12 cellular contexts compared by ENCODE assay signal in genomic region chr2:240368746-240369724, GRCh38.
A peak's percentile ranks its signal among the peaks of the same experiment; 100 is the strongest.
DNase-seq lines count a peak whose midpoint lies in the region; ATAC-seq and TF ChIP-seq lines count a peak whose summit lies in the region.
"Had no signal": no experiment of that assay in that cellular context is flagged by ENCODE, and none has a peak within 500 bp of the region (broad histone marks: within the 10 kb centered on the region; RNA-seq: fewer than 3 reads in every experiment).

No MANE protein-coding gene starts in this region.

- intact Hi-C loops in PC-9 (cut with micrococcal nuclease; ENCODE audit: unreplicated experiment): no loop called here
- intact Hi-C loops in left cardiac atrium (cut with DNase I): no loop called here

- H3K27ac ChIP-seq in AG04450 (ENCODE audit: low read depth, low read length): peak overlapping the region; percentile 97
- peak overlapping the region; percentile 83 for H3K27ac ChIP-seq in PC-9
- H3K27ac ChIP-seq in parathyroid adenoma: no peak overlapping the region

- no peaks in the 10 kb centered on the region; the same call in 1 of the 2 replicates for H3K9me3 ChIP-seq in AG04450 (ENCODE audit: control insufficient read depth, insufficient read depth, low read length)
- no peaks in the 10 kb centered on the region for H3K9me3 ChIP-seq in PC-9 (ENCODE audit: insufficient read depth, low read depth)
- H3K9me3 ChIP-seq in parathyroid adenoma (ENCODE audit: control insufficient read depth, low read length): no peaks in the 10 kb centered on the region

- peaks cover 33% of the 10 kb centered on the region for H3F3A ChIP-seq in PC-9 (ENCODE audit: insufficient read depth, low read depth)

- H3K79me2 ChIP-seq in PC-9 (ENCODE audit: low read depth) (no peaks in the 10 kb centered on the region), parathyroid adenoma (no peaks in the 10 kb centered on the region)

- peak in 1 of 2 donors; percentile 15 for ATAC-seq in left cardiac atrium
- no peak for ATAC-seq in effector memory CD8-positive, alpha-beta T cell (replicated peaks)
- ATAC-seq: stimulated activated memory B cell treated with anti-CD40 and anti-IgM and Interleukin-4, amounts not matched to agents 10 μg/mL and 1 μg/mL and 100 μg/mL, for 72 hours had no signal

- no peaks in the 10 kb centered on the region for H3K9me3 Mint-ChIP-seq in effector memory CD8-positive, alpha-beta T cell
- H3K9me3 Mint-ChIP-seq in progenitor cell of endocrine pancreas (ENCODE audit: low read depth): no peaks in the 10 kb centered on the region
- H3K9me3 Mint-ChIP-seq: mesothelial cell of epicardium; stimulated activated memory B cell treated with anti-CD40 and anti-IgM and Interleukin-4, amounts not matched to agents 10 μg/mL and 1 μg/mL and 100 μg/mL, for 72 hours had no signal

- no peaks in the 10 kb centered on the region for H4K20me1 ChIP-seq in PC-9 (ENCODE audit: insufficient read depth)

- H3K4me3 ChIP-seq in AG04450 (ENCODE audit: low read depth, low read length): no peak overlapping the region
- peak overlapping the region; percentile 36; the same call in 1 of the 2 replicates for H3K4me3 ChIP-seq in PC-9
- no peak overlapping the region for H3K4me3 ChIP-seq in parathyroid adenoma (ENCODE audit: low read depth, low read length)

- TF ChIP-seq CTCF in AG04450 (IDR thresholded peaks at IDR 0.05; ENCODE audit: low read depth, low read length): no peak
- TF ChIP-seq CTCF in PC-9 (conservative IDR thresholded peaks at IDR 0.05): no peak
- TF ChIP-seq CTCF in parathyroid adenoma (IDR thresholded peaks at IDR 0.05): no peak
- TF ChIP-seq CTCF in progenitor cell of endocrine pancreas (IDR thresholded peaks at IDR 0.05; ENCODE audit: unreplicated experiment): no peak

- no peaks in the 10 kb centered on the region for H3K27me3 ChIP-seq in AG04450 (ENCODE audit: control insufficient read depth, insufficient read depth, low read length)
- H3K27me3 ChIP-seq in PC-9 (ENCODE audit: insufficient read depth, low read depth): no peaks in the 10 kb centered on the region
- no peaks in the 10 kb centered on the region for H3K27me3 ChIP-seq in parathyroid adenoma (ENCODE audit: control insufficient read depth, insufficient read depth, low read length)

- H3K4me1 ChIP-seq in PC-9 (replicated peaks; ENCODE audit: insufficient read depth): peaks cover 49% of the 10 kb centered on the region
- H3K4me1 ChIP-seq in parathyroid adenoma: peaks cover 19% of the 10 kb centered on the region

- DNase-seq in AG04450 (ENCODE audit: low read depth, low spot score) (no peak), PC-9 (peak; percentile 84 to 97), left cardiac atrium (peak; percentile 27), HCEC 1CT (no peak), NOMO-1 treated with DMSO at 0.1 percent for 48 hours (lab: John Stamatoyannopoulos, UW; ENCODE audit: unreplicated experiment) (no peak), progenitor cell of endocrine pancreas (ENCODE audit: low spot score, unreplicated experiment) (no peak)
- DNase-seq in effector memory CD8-positive, alpha-beta T cell: no peak
- DNase-seq: AML-193, GOT3 had no signal

- CTCF ChIA-PET in AG04450 (lab: Charles Lee): no interaction called here
- CTCF ChIA-PET in PC-9 (lab: Charles Lee): interaction anchor here (0.8 to 1.7 kb wide), 3 partner anchors 19 to 136 kb away, joined by 4 to 21 read pairs (median 19); no protein-coding TSS in a partner anchor

- no TSS peak for BruUV-seq in PC-9 (replicated peaks; lab: Mats Ljungman, UMichigan)

- H3K9ac ChIP-seq in parathyroid adenoma: no peak overlapping the region

- H3K36me3 ChIP-seq in PC-9 (ENCODE audit: low read depth) (no peaks in the 10 kb centered on the region), parathyroid adenoma (ENCODE audit: control insufficient read depth, insufficient read depth, low read length) (no peaks in the 10 kb centered on the region)

- no peak overlapping the region for H3K4me3 Mint-ChIP-seq in effector memory CD8-positive, alpha-beta T cell
- H3K4me3 Mint-ChIP-seq in progenitor cell of endocrine pancreas (ENCODE audit: low read depth): no peak overlapping the region
- H3K4me3 Mint-ChIP-seq: mesothelial cell of epicardium; stimulated activated memory B cell treated with anti-CD40 and anti-IgM and Interleukin-4, amounts not matched to agents 10 μg/mL and 1 μg/mL and 100 μg/mL, for 72 hours had no signal

- H3K4me2 ChIP-seq in PC-9 (peak overlapping the region; percentile 82), parathyroid adenoma (ENCODE audit: low read length) (no peak overlapping the region)

- H2AFZ ChIP-seq in PC-9 (peak overlapping the region; percentile 50; the same call in 1 of the 2 replicates), parathyroid adenoma (peak overlapping the region; percentile 19)

- peaks cover 3% of the 10 kb centered on the region for H3K36me3 Mint-ChIP-seq in effector memory CD8-positive, alpha-beta T cell (ENCODE audit: insufficient read depth)
- no peaks in the 10 kb centered on the region for H3K36me3 Mint-ChIP-seq in progenitor cell of endocrine pancreas (ENCODE audit: insufficient read depth)
- H3K36me3 Mint-ChIP-seq: mesothelial cell of epicardium; stimulated activated memory B cell treated with anti-CD40 and anti-IgM and Interleukin-4, amounts not matched to agents 10 μg/mL and 1 μg/mL and 100 μg/mL, for 72 hours had no signal

- no peak overlapping the region for H3K27ac Mint-ChIP-seq in effector memory CD8-positive, alpha-beta T cell
- no peak overlapping the region for H3K27ac Mint-ChIP-seq in progenitor cell of endocrine pancreas
- H3K27ac Mint-ChIP-seq: stimulated activated memory B cell treated with anti-CD40 and anti-IgM and Interleukin-4, amounts not matched to agents 10 μg/mL and 1 μg/mL and 100 μg/mL, for 72 hours had no signal

- no peaks in the 10 kb centered on the region for H3K4me1 Mint-ChIP-seq in effector memory CD8-positive, alpha-beta T cell (ENCODE audit: low read depth in 2 of 2)
- H3K4me1 Mint-ChIP-seq in progenitor cell of endocrine pancreas (ENCODE audit: low read depth): no peaks in the 10 kb centered on the region
- H3K4me1 Mint-ChIP-seq: stimulated activated memory B cell treated with anti-CD40 and anti-IgM and Interleukin-4, amounts not matched to agents 10 μg/mL and 1 μg/mL and 100 μg/mL, for 72 hours had no signal

- H3K9me2 ChIP-seq in PC-9 (ENCODE audit: insufficient read depth): no peaks in the 10 kb centered on the region

- POLR2A ChIA-PET in AG04450 (lab: Yijun Ruan, JAX): interaction anchor here (0.8 to 1.3 kb wide), 3 partner anchors 19 to 67 kb away, joined by 3 to 17 read pairs (median 3); no protein-coding TSS in a partner anchor
- POLR2A ChIA-PET in PC-9 (lab: Charles Lee; ENCODE audit: unreplicated experiment): interaction anchor here (0.6 to 1.3 kb wide), 13 partner anchors 17 to 218 kb away, joined by 3 to 39 read pairs (median 7); no protein-coding TSS in a partner anchor

- peaks cover 10 to 19% of the 10 kb centered on the region in 2 donors for H3K27me3 Mint-ChIP-seq in effector memory CD8-positive, alpha-beta T cell
- no peaks in the 10 kb centered on the region for H3K27me3 Mint-ChIP-seq in progenitor cell of endocrine pancreas

Comparison
In these comparisons a context has a peak if more than half of its experiments do, and no peak if none do; other contexts are left out.
1. DNase-seq: peak in PC-9 (2 of 2) and left cardiac atrium (single experiment); none in AG04450 (single experiment), effector memory CD8-positive, alpha-beta T cell (0 of 3), HCEC 1CT (single experiment), NOMO-1 treated with DMSO at 0.1 percent for 48 hours (single experiment) and progenitor cell of endocrine pancreas (single experiment).